ENCODE assay signal across 8 cellular contexts in genomic region chr11:41461057-41461681, GRCh38. TPM values are rescaled to one million over a fixed set of nuclear protein-coding genes. Genes with fewer than 3 reads are reported as not detected.
DNase-seq lines count a peak whose midpoint lies in the region; ATAC-seq and TF ChIP-seq lines count a peak whose summit lies in the region.

No MANE protein-coding gene starts in this region.

- TF ChIP-seq CTCF in GM12865 (IDR thresholded peaks at IDR 0.05; ENCODE audit: insufficient read depth, low read depth, low read length, missing control alignments) (peak; percentile 51), prostate gland (IDR thresholded peaks at IDR 0.05) (peak; percentile 30 to 73 (median 68))

- H3K27ac ChIP-seq in prostate gland = no peak overlapping the region

- DNase-seq in GM12865 (ENCODE audit: low read depth) (peak; percentile 27), NCI-H1105 treated with DMSO at 0.1 percent for 48 hours (lab: John Stamatoyannopoulos, UW) (peak; percentile 57), cerebellar cortex (ENCODE audit: low spot score) (peak; percentile 59), prostate gland (ENCODE audit: low spot score) (no peak), middle frontal gyrus (ENCODE audit: extremely low spot score, low spot score) (no peak), GF-D8 (lab: John Stamatoyannopoulos, UW) (no peak)
- DNase-seq in central memory CD4-positive, alpha-beta T cell = no peak

- peaks cover 5% of the 10 kb centered on the region for H3K27me3 ChIP-seq in prostate gland (replicated peaks; ENCODE audit: insufficient read depth)

- H3K4me1 ChIP-seq in prostate gland (replicated peaks) = no peaks in the 10 kb centered on the region

- H3K9me3 ChIP-seq in prostate gland = no peaks in the 10 kb centered on the region

- no peaks in the 10 kb centered on the region for H3K36me3 ChIP-seq in prostate gland

- H3K4me3 ChIP-seq in GM12865 (ENCODE audit: low read depth, low read length) (no peak overlapping the region), prostate gland (no peak overlapping the region)

- intact Hi-C loops in prostate gland (cut with DNase I) = loop anchor here (5.0 kb wide), 1 partner anchor 1061 kb away; no protein-coding TSS in a partner anchor

- WGBS in prostate gland = 0% methylated on average over 1 of the region's 1 CpG

- TF ChIP-seq POLR2A in prostate gland (IDR thresholded peaks at IDR 0.05) = no peak

- ATAC-seq in HG03045 (IDR thresholded peaks at IDR 0.05; ENCODE audit: unreplicated experiment) = no peak

RNA-seq across cellular contexts. Expression of gene LRRC4C, which starts 1.7 kb away (rescaled TPM):
- under 1 TPM in 1 of 2 donors, not detected in 1; 0.28 TPM for total RNA-seq in prostate gland

Comparison
In these comparisons a context has a peak if more than half of its experiments do, and no peak if none do; other contexts are left out.
1. DNase-seq: peak in GM12865 (single experiment), NCI-H1105 treated with DMSO at 0.1 percent for 48 hours (single experiment) and cerebellar cortex (single experiment); none in prostate gland (single experiment), middle frontal gyrus (single experiment), central memory CD4-positive, alpha-beta T cell (single experiment) and GF-D8 (single experiment).